27 cellular contexts compared by ENCODE assay signal in the genomic region with DNA sequence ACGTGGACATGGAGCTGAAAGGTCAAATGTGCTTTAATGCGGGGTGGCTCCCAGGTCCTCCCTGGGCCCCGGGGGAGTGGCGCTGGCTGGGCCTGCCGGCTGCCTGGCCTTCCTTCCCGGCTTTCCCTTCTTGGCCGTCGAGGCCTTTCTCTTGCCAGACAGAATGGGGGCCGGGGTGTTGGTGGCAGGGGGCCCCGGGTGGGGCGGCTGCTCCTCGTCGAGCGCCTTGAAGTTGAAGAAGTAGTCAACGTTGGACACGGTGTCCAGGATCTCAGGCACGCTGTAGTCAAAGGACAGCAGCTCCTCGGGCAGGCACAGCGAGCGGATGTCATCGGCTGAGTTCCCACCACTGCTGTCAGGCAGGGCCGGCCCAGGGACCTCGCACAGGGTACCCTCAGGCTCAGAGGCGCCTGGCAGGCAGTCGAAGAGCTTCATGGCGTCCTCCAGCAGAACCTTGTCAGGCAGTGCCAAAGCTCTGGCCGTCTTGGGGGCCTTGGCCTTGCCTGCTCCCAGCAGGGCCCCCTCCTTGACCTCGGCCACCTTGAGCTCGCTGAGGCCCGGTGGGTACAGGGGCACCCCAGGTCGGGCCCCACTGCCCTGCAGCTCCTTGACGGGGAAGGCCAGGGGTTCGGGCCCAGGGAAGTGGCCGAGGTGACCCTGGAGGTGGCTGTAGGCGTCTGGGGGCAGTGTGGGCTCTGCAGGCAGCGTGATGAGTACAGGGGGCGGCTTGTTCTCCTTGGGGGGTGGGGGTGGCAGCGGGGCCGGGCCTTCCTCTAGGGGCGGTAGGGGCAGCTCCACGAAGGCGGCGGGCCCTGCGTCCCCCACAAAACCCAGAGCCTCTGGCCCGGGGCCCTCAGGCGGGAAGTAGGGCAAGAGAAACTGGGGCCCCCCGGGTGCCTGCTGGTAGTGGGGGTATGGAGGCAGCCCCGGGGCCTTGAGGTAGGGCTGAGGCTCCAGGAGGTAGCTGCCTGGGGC. TPM values are rescaled to one million over a fixed set of nuclear protein-coding genes. Genes with fewer than 3 reads are reported as not detected.
"Had no signal": no experiment of that assay in that cellular context is flagged by ENCODE, and none has a peak within 500 bp of the region (broad histone marks: within the 10 kb centered on the region; RNA-seq: fewer than 3 reads in every experiment).

No MANE protein-coding gene starts in this region.

- H3K4me3 ChIP-seq: cardiac muscle cell, left lung, thyroid gland had no signal

- H3K36me3 Mint-ChIP-seq: natural killer cell had no signal

- H3K27ac ChIP-seq: cardiac muscle cell, left lung, thyroid gland had no signal

- H3K4me3 Mint-ChIP-seq: natural killer cell had no signal

- H3K27ac Mint-ChIP-seq: natural killer cell, progenitor cell of endocrine pancreas had no signal

- H3K27me3 Mint-ChIP-seq: progenitor cell of endocrine pancreas had no signal

- H3K9me3 ChIP-seq: left lung, thyroid gland had no signal

- H3K9me3 Mint-ChIP-seq: natural killer cell had no signal

- ATAC-seq: left lung had no signal

- H3K27me3 ChIP-seq: cardiac muscle cell, left lung, thyroid gland had no signal

- DNase-seq: activated CD4-positive, alpha-beta T cell treated with anti-CD3 and anti-CD28 coated beads for 4 hours; activated CD4-positive, alpha-beta T cell treated with anti-CD3 and anti-CD28 coated beads, Interleukin-2, amount 50 U/mL, for 48 hours; activated CD4-positive, CD25-positive, alpha-beta regulatory T cell; activated CD8-positive, alpha-beta memory T cell treated with anti-CD3 and anti-CD28 coated beads, Interleukin-2, amount 50 U/mL, for 48 hours; activated naive CD4-positive, alpha-beta T cell treated with Interleukin-2 at 50 U/mL for 16 hours; activated T-cell treated with anti-CD3 and anti-CD28 coated beads, Interleukin-2, amount 50 U/mL, for 48 hours; amygdala; foreskin fibroblast; left lung; natural killer cell; retina; stimulated activated CD4-positive, alpha-beta T cell treated with anti-CD3 and anti-CD28 coated beads, Interleukin-2, amount 100 ng/mL, for 48 hours; stimulated activated naive CD4-positive, alpha-beta T cell; T-helper 1 cell; T-helper 9 cell; thyroid gland had no signal

- H3K4me1 ChIP-seq: left lung, thyroid gland had no signal

- FAIRE-seq: endometrium had no signal

RNA-seq across cellular contexts. Expression of gene PRR22, which starts 1.3 kb away (rescaled TPM):
- total RNA-seq: epithelial cell of proximal tubule had no signal

RNA-seq across cellular contexts. Expression of gene NRTN, which starts 21.6 kb away (rescaled TPM):
- total RNA-seq: glomerular endothelial cell, subcutaneous adipose tissue had no signal

RNA-seq across cellular contexts. Expression of gene FUT6, which starts 56.3 kb away (rescaled TPM):
- total RNA-seq: activated CD8-positive, alpha-beta memory T cell treated with anti-CD3 and anti-CD28 coated beads for 36 hours; cardiac muscle cell; chondrocyte; epithelial cell of proximal tubule; fibroblast of lung; glomerular endothelial cell; lung microvascular endothelial cell; osteocyte; progenitor cell of endocrine pancreas; thyroid gland had no signal
- polyA plus RNA-seq: cardiac muscle cell, fibroblast of lung had no signal
